7 cellular contexts compared by ENCODE assay signal in genomic region chr1:205274041-205274691, GRCh38. TPM values are rescaled to one million over a fixed set of nuclear protein-coding genes. Genes with fewer than 3 reads are reported as not detected.
DNase-seq lines count a peak whose midpoint lies in the region; FAIRE-seq and TF ChIP-seq lines count a peak whose summit lies in the region.

No MANE protein-coding gene starts in this region.

- H4K20me1 ChIP-seq in osteoblast (ENCODE audit: insufficient read depth, low read length), result no peaks in the 10 kb centered on the region

- WGBS in HUES64, result 79% methylated on average over 8 of the region's 8 CpGs

- H3K4me3 ChIP-seq in HUES64 (ENCODE audit: low read length), result no peak overlapping the region
- no peak overlapping the region for H3K4me3 ChIP-seq in osteoblast (ENCODE audit: insufficient read depth, low read length)

- H3K4me1 ChIP-seq in HUES64 (ENCODE audit: insufficient read depth, low read length) (peaks cover 11% of the 10 kb centered on the region; the same call in 1 of the 2 replicates), osteoblast (ENCODE audit: insufficient read depth, low read length) (peaks cover 17% of the 10 kb centered on the region)

- no peak overlapping the region for H2AFZ ChIP-seq in osteoblast (ENCODE audit: low read length)

- H3K36me3 ChIP-seq in HUES64 (ENCODE audit: insufficient read depth, low read length) (peaks cover 14% of the 10 kb centered on the region; the same call in 1 of the 2 replicates), osteoblast (ENCODE audit: insufficient read depth, low read length) (no peaks in the 10 kb centered on the region)

- H3K27me3 ChIP-seq in HUES64 (ENCODE audit: insufficient read depth, low read length) (no peaks in the 10 kb centered on the region), osteoblast (ENCODE audit: insufficient read depth, low read length) (no peaks in the 10 kb centered on the region)

- H3K9me3 ChIP-seq in HUES64 (ENCODE audit: insufficient read depth, low read depth, low read length) (no peaks in the 10 kb centered on the region), osteoblast (ENCODE audit: low read depth, low read length) (no peaks in the 10 kb centered on the region)

- no peak for FAIRE-seq in GM12891 (lab: Jason Lieb, UNC)

- no peak for DNase-seq in GM12891 (ENCODE audit: insufficient read length, low spot score)
- DNase-seq in osteoblast (ENCODE audit: insufficient read length, low spot score, missing footprints), result peak; percentile 62
- no peak for DNase-seq in NCI-H524 treated with DMSO at 0.1 percent for 48 hours (lab: John Stamatoyannopoulos, UW)
- DNase-seq in ureter (ENCODE audit: low spot score), result no peak
- no peak for DNase-seq in NCI-H146 treated with DMSO at 0.1 percent for 48 hours (lab: John Stamatoyannopoulos, UW; ENCODE audit: unreplicated experiment)

- H3K9ac ChIP-seq in HUES64 (ENCODE audit: low read depth, low read length), result no peak overlapping the region

- H3K27ac ChIP-seq in HUES64 (ENCODE audit: low read depth, low read length), result peak overlapping the region; percentile 73; the same call in 1 of the 2 replicates
- H3K27ac ChIP-seq in cingulate gyrus (ENCODE audit: low read depth, low read length), result peak overlapping the region; percentile 10
- H3K27ac ChIP-seq in osteoblast (ENCODE audit: low read depth, low read length), result no peak overlapping the region

- no peak for TF ChIP-seq CTCF in osteoblast (IDR thresholded peaks at IDR 0.05; ENCODE audit: extremely low read depth, low read depth, low read length)

- H3K79me2 ChIP-seq in osteoblast (ENCODE audit: insufficient read depth, low read length), result no peaks in the 10 kb centered on the region

- no peak overlapping the region for H3K4me2 ChIP-seq in osteoblast (ENCODE audit: insufficient read depth, low read length)

- no peak for TF ChIP-seq POLR2A in GM12891 (IDR thresholded peaks at IDR 0.05; ENCODE audit: low read depth, low read length)

TF ChIP-seq in GM12891, 5 proteins besides CTCF, POLR2A, EP300 and RAD21:
- TF ChIP-seq PAX5 (IDR thresholded peaks at IDR 0.05; ENCODE audit: insufficient read depth, low read length, severe bottlenecking) (peak; percentile 30), TAF1 (IDR thresholded peaks at IDR 0.05; ENCODE audit: low read depth, low read length) (no peak)

RNA-seq across cellular contexts. Expression of gene TMCC2, which starts 46.4 kb away (rescaled TPM):
- 0.46 TPM for polyA plus RNA-seq in GM12891 (2012; ENCODE audit: low read depth, missing spikeins)
- polyA plus RNA-seq in HUES64 (2013, experiment 1 of 2), result 4.2 TPM
- 4.8 TPM for polyA plus RNA-seq in HUES64 (2013, experiment 2 of 2)
- total RNA-seq in osteoblast (1.8 and 2.9 TPM in 2 replicates), ureter (0.55 TPM)

RNA-seq across cellular contexts. Expression of gene NUAK2, which starts 47.4 kb away (rescaled TPM):
- polyA plus RNA-seq in GM12891 (2012; ENCODE audit: low read depth, missing spikeins), result 0.12 TPM
- 7.7 TPM for polyA plus RNA-seq in HUES64 (2013, experiment 1 of 2)
- 8.7 TPM for polyA plus RNA-seq in HUES64 (2013, experiment 2 of 2)
- total RNA-seq in osteoblast (2.7 and 3.6 TPM in 2 replicates), ureter (0.96 TPM)
